In genomic region chr14:29735459-29735858, GRCh38 we compare ENCODE assay signal across 21 cellular contexts.
"Had no signal": no experiment of that assay in that cellular context is flagged by ENCODE, and none has a peak within 500 bp of the region (broad histone marks: within the 10 kb centered on the region; RNA-seq: fewer than 3 reads in every experiment).

No MANE protein-coding gene starts in this region.

- H3K9me3 ChIP-seq: adrenal gland, breast epithelium, heart left ventricle, ovary, psoas muscle, right atrium auricular region, tibial artery had no signal

- H3K27me3 ChIP-seq: adrenal gland, breast epithelium, heart left ventricle, ovary, right atrium auricular region, tibial artery had no signal

- H3K4me3 ChIP-seq: adrenal gland, breast epithelium, heart left ventricle, ovary, psoas muscle, right atrium auricular region, skin epidermis, tibial artery had no signal

- H3K36me3 ChIP-seq: adrenal gland, breast epithelium, heart left ventricle, ovary, right atrium auricular region, tibial artery, WERI-Rb-1 had no signal

- ATAC-seq: activated CD8-positive, alpha-beta T cell treated with anti-CD3 and anti-CD28 coated beads, Interleukin-2, amount 10 ng/mL, durations not matched to agents 7 days and 5 days; activated naive CD4-positive, alpha-beta T cell treated with anti-CD3 and anti-CD28 coated beads, Interleukin-2, amount 50 U/mL, for 72 hours; heart left ventricle; left ventricle myocardium superior; natural killer cell; psoas muscle; stimulated activated effector memory CD8-positive, alpha-beta T cell treated with anti-CD3 and anti-CD28 coated beads, Interleukin-12 subunit alpha, Interleukin-12 subunit beta, amount 100 ng/mL, for 72 hours; stimulated activated naive CD8-positive, alpha-beta T cell treated with anti-CD3 and anti-CD28 coated beads, Interleukin-15, amount 100 ng/mL, for 72 hours had no signal

- DNase-seq: activated CD4-positive, alpha-beta T cell treated with anti-CD3 and anti-CD28 coated beads for 1 hour; activated CD4-positive, alpha-beta T cell treated with anti-CD3 and anti-CD28 coated beads, Interleukin-2, amount 50 U/mL, for 1 hour; activated CD8-positive, alpha-beta T cell treated with anti-CD3 and anti-CD28 coated beads, Interleukin-2, amount 10 ng/mL, durations not matched to agents 7 days and 5 days; adrenal gland; effector memory CD4-positive, alpha-beta T cell; heart left ventricle; left ventricle myocardium superior; mammary epithelial cell; midbrain; natural killer cell; ovary; psoas muscle; stimulated activated CD4-positive, alpha-beta T cell treated with anti-CD3 and anti-CD28 coated beads, Interleukin-2, amount 100 ng/mL, for 24 hours; stimulated activated naive CD8-positive, alpha-beta T cell treated with anti-CD3 and anti-CD28 coated beads, Interleukin-15, amount 100 ng/mL, for 72 hours; tibial artery; WERI-Rb-1 had no signal

- H3K4me1 ChIP-seq: breast epithelium, psoas muscle, right atrium auricular region had no signal

- H3K27ac ChIP-seq: adrenal gland, breast epithelium, ovary, psoas muscle, right atrium auricular region, skin epidermis, tibial artery, WERI-Rb-1 had no signal
